Comparison of ENCODE assay signal across 8 cellular contexts in the genomic region with DNA sequence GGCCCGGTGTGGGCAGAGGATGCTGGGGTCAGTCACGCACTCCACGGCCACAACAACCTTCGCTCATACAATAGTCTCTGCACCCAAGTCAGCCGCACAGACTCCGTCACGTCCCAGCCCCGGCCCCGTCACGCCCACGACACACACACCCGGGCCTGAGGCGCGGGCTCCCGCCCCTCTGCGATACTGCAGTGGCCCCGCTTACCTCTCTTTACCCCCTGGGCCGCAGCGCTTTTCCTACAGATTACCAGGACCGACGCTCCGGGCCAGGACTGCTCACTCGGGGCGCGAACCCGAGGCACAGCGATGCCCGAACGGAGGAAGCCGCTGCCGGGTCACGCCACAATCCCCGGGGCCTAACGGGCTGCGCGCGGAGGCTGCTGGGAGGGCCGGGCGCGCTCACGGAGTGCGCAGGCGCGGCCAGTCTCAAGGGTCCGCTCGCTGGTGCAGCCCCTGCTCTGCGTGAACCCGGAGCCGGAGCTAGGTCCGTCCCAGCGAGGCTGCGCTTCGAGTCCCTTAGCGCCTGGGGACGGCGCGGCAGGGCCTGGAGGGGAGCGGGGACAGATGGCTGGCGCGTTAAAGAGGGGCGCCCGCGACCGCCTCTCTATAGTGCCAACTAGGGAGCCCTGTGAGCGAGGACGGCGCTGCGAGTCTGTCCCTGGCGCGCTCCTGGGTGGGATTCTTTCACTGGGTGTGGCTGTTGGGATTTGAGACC. TPM values are rescaled to one million over a fixed set of nuclear protein-coding genes. Genes with fewer than 3 reads are reported as not detected.
DNase-seq lines count a peak whose midpoint lies in the region; ATAC-seq, FAIRE-seq and TF ChIP-seq lines count a peak whose summit lies in the region.

A gene (minus strand): TSS at position 358 of the 715 bp plus-strand sequence. CDS start 8,855 bp downstream, outside the sequence.

- WGBS in H1 (ENCODE audit: extremely low coverage in 1 of 2, insufficient coverage in 1 of 2, insufficient read length in 1 of 2, insufficient replicate concordance in 2 of 2, low coverage in 1 of 2, low lambda C conversion rate in 2 of 2, missing lambda C conversion rate in 1 of 2), 2 experiments: 2% methylated on average over 59 of the region's 70 CpGs; no CpG with 5 or more reads in 1 of the 2 experiments

- no peak for TF ChIP-seq CTCF in H1 (IDR thresholded peaks at IDR 0.05; ENCODE audit: control extremely low read depth in 1 of 3, insufficient read depth in 1 of 3, low read depth in 1 of 3, low read length in 3 of 3)

- POLR2A ChIA-PET in H1 (lab: Charles Lee; ENCODE audit: partially characterized antibody): interaction anchor here (1.0 to 5.5 kb wide), 8 partner anchors 10 to 204 kb away, joined by 3 to 54 read pairs (median 5); a partner anchor contains a TSS

- no peak within 1 kb of the TSS for H2BK20ac ChIP-seq in H1 (ENCODE audit: low read length)

- H3K9ac ChIP-seq in H1 (replicated peaks in 1 of 4; ENCODE audit: extremely low read depth in 1 of 4, low read depth in 3 of 4, low read length in 3 of 4): peak within 1 kb of the TSS; percentile 51 to 76 (median 66)

- H2BK12ac ChIP-seq in H1 (ENCODE audit: low read depth, low read length): no peak within 1 kb of the TSS

- peak within 1 kb of the TSS; percentile 87 for H2AFZ ChIP-seq in H1 (ENCODE audit: low read length)

- H3K4me1 ChIP-seq in H1 (replicated peaks in 1 of 4; ENCODE audit: control insufficient read depth in 3 of 4, insufficient read depth in 4 of 4, low read length in 3 of 4): no peaks in the 10 kb centered on the region; a peak in 3 of 7 replicates

- TF ChIP-seq POLR2A in H1 (IDR thresholded peaks at IDR 0.05; ENCODE audit: control extremely low read depth in 1 of 2, low read depth in 2 of 2, low read length in 2 of 2): peak; percentile 37 to 61; a peak in 2 of 3 replicates

- H2BK5ac ChIP-seq in H1 (ENCODE audit: low read depth, low read length): peak within 1 kb of the TSS; percentile 63

- H3K4me3 ChIP-seq in H1 (ENCODE audit: extremely low read depth in 1 of 4, insufficient read depth in 2 of 4, low read depth in 3 of 4, low read length in 4 of 4): peak within 1 kb of the TSS; percentile 78 to 92 (median 84)

- peak within 1 kb of the TSS; percentile 69 for H3K56ac ChIP-seq in H1 (replicated peaks; ENCODE audit: insufficient read length, low read depth, low read length)

- H2AK5ac ChIP-seq in H1 (ENCODE audit: low read depth, low read length): 0 out of 2 replicates have a peak within 1 kb of the TSS, but pooled peaks have one; percentile 43

- peak within 1 kb of the TSS; percentile 77 for H4K5ac ChIP-seq in H1 (ENCODE audit: insufficient read length, low read depth, low read length)

- H3K4me2 ChIP-seq in H1 (ENCODE audit: insufficient read depth in 1 of 2, low read depth in 2 of 2, low read length in 2 of 2): peak within 1 kb of the TSS; percentile 81 to 93

- ATAC-seq in HG03103 (IDR thresholded peaks at IDR 0.05; ENCODE audit: low read depth, unreplicated experiment) (peak; percentile 85), HG03457 (IDR thresholded peaks at IDR 0.05; ENCODE audit: unreplicated experiment) (no peak)

- peaks cover 0 to 32% (median 11%) of the 10 kb centered on the region in 4 experiments; a peak in 5 of 7 replicates for H3K27me3 ChIP-seq in H1 (replicated peaks in 1 of 4; ENCODE audit: control insufficient read depth in 3 of 4, extremely low read depth in 1 of 4, insufficient read depth in 3 of 4, low read length in 3 of 4)

- no peaks in the 10 kb centered on the region for H4K20me1 ChIP-seq in H1 (replicated peaks in 1 of 2; ENCODE audit: control insufficient read depth in 1 of 2, insufficient read depth in 2 of 2, low read length in 2 of 2)

- H3K36me3 ChIP-seq in H1 (ENCODE audit: control insufficient read depth in 2 of 4, insufficient read depth in 4 of 4, low read length in 3 of 4): no peaks in the 10 kb centered on the region

- TF ChIP-seq EP300 in H1 (IDR thresholded peaks at IDR 0.05; ENCODE audit: borderline replicate concordance in 1 of 2, low read depth in 2 of 2, low read length in 2 of 2): no peak

- FAIRE-seq in GM18507 (lab: Jason Lieb, UNC) (peak; percentile 63), H1 (lab: Jason Lieb, UNC) (no peak)

- peak within 1 kb of the TSS; percentile 48; the same call in 1 of the 2 replicates for H3K27ac ChIP-seq in H1 (ENCODE audit: low read depth, low read length)

- peaks cover 6% of the 10 kb centered on the region; the same call in 1 of the 2 replicates for H3K79me1 ChIP-seq in H1 (ENCODE audit: low read depth, low read length)

- TF ChIP-seq RAD21 in H1 (IDR thresholded peaks at IDR 0.05 in 1 of 2, conservative IDR thresholded peaks at IDR 0.05 in 1 of 2; ENCODE audit: low read depth in 2 of 2, low read length in 2 of 2): no peak

- no peaks in the 10 kb centered on the region for H3K9me3 ChIP-seq in H1 (ENCODE audit: insufficient read depth in 2 of 2, low read depth in 1 of 2, low read length in 1 of 2)

- peak within 1 kb of the TSS; percentile 87 for H3K18ac ChIP-seq in H1 (ENCODE audit: extremely low read depth, low read length)

- peak within 1 kb of the TSS; percentile 95; the same call in 1 of the 2 replicates for H4K8ac ChIP-seq in H1 (ENCODE audit: extremely low read depth, insufficient read depth, low read length)

- peaks cover 9% of the 10 kb centered on the region; the same call in 1 of the 2 replicates for H3K23me2 ChIP-seq in H1 (ENCODE audit: low read depth, low read length)

- CTCF ChIA-PET in H1 (lab: Charles Lee; ENCODE audit: partially characterized antibody): interaction anchor here (0.6 to 1.5 kb wide), 3 partner anchors 12 to 75 kb away, joined by 3 to 4 read pairs (median 3); no protein-coding TSS in a partner anchor

- H3K4ac ChIP-seq in H1 (replicated peaks; ENCODE audit: insufficient read length, low read depth, low read length): peak within 1 kb of the TSS; percentile 14

- H3K23ac ChIP-seq in H1 (ENCODE audit: insufficient read length): no peak within 1 kb of the TSS

- 0 out of 2 replicates have a peak within 1 kb of the TSS, but pooled peaks have one; percentile 53 for H2BK15ac ChIP-seq in H1 (ENCODE audit: low read length)

- peak within 1 kb of the TSS; percentile 73 for H4K91ac ChIP-seq in H1 (replicated peaks; ENCODE audit: insufficient read length, low read length)

- no peak within 1 kb of the TSS for H2BK120ac ChIP-seq in H1 (replicated peaks; ENCODE audit: low read depth, low read length)

- peaks cover 0 to 40% of the 10 kb centered on the region in 2 experiments; a peak in 3 of 4 replicates for H3K79me2 ChIP-seq in H1 (ENCODE audit: control insufficient read depth in 1 of 2, insufficient read depth in 2 of 2, low read length in 2 of 2)

- no peak within 1 kb of the TSS for H3K14ac ChIP-seq in H1 (ENCODE audit: insufficient read length)

- peak; percentile 80 for DNase-seq in GM18507 (ENCODE audit: extremely low spot score, insufficient read length, low read depth)
- DNase-seq in NCI-H526 treated with DMSO at 0.1 percent for 48 hours (lab: John Stamatoyannopoulos, UW): peak; percentile 73
- peak; percentile 51 to 57 for DNase-seq in activated CD8-positive, alpha-beta memory T cell treated with anti-CD3 and anti-CD28 coated beads for 4 hours (ENCODE audit: low read depth in 2 of 2)
- peak; percentile 62 to 91 for DNase-seq in H1 (ENCODE audit: low read depth in 1 of 2, low spot score in 2 of 2)
- peak; percentile 91 for DNase-seq in mesenteric fat pad (ENCODE audit: low spot score)
- DNase-seq in stimulated activated CD8-positive, alpha-beta memory T cell treated with anti-CD3 and anti-CD28 coated beads, Interleukin-12 subunit alpha, Interleukin-12 subunit beta, amount 100 ng/mL, for 4 hours (ENCODE audit: low read depth): peak; percentile 68

TF ChIP-seq in H1, 55 proteins besides CTCF, POLR2A, EP300 and RAD21 (continues in another document):
- TF ChIP-seq RBBP5 (IDR thresholded peaks at IDR 0.05; ENCODE audit: borderline replicate concordance, low read depth, low read length) (peak; percentile 87; the same call in 1 of the 2 replicates), CREB1 (IDR thresholded peaks at IDR 0.05) (0 out of 2 replicates have a peak, but pooled peaks have one; percentile 36), POU5F1 (IDR thresholded peaks at IDR 0.05; ENCODE audit: low read depth, low read length) (no peak), PHF8 (conservative IDR thresholded peaks at IDR 0.05; ENCODE audit: low read depth, low read length) (peak; percentile 72), RNF2 (IDR thresholded peaks at IDR 0.05; ENCODE audit: borderline replicate concordance, low read depth, low read length, missing control alignments, poor library complexity, severe bottlenecking) (no peak), KDM4A (IDR thresholded peaks at IDR 0.05; ENCODE audit: low read depth, low read length, severe bottlenecking) (peak; percentile 81), CHD1 (IDR thresholded peaks at IDR 0.05; ENCODE audit: low read depth, low read length) (no peak), HDAC2 (IDR thresholded peaks at IDR 0.05; ENCODE audit: borderline replicate concordance in 1 of 2, low read depth in 2 of 2, low read length in 2 of 2) (0 out of 4 replicates have a peak, but pooled peaks of 1 of the 2 experiments have one; percentile 28), SP1 (IDR thresholded peaks at IDR 0.05; ENCODE audit: low read depth, low read length) (no peak), ASH2L (IDR thresholded peaks at IDR 0.05; ENCODE audit: low read length) (peak; percentile 57), RFX5 (IDR thresholded peaks at IDR 0.05; ENCODE audit: borderline replicate concordance, low read depth, low read length) (no peak), SIRT6 (IDR thresholded peaks at IDR 0.05; ENCODE audit: low read length) (no peak), BCL11A (IDR thresholded peaks at IDR 0.05; ENCODE audit: low read depth in 2 of 2, low read length in 2 of 2) (no peak), SIN3A (conservative IDR thresholded peaks at IDR 0.05 in 1 of 2, IDR thresholded peaks at IDR 0.05 in 1 of 2; ENCODE audit: low read depth in 1 of 2, low read length in 2 of 2) (no peak), SP4 (IDR thresholded peaks at IDR 0.05; ENCODE audit: low read length) (no peak), BACH1 (IDR thresholded peaks at IDR 0.05; ENCODE audit: low read length) (0 out of 2 replicates have a peak, but pooled peaks have one; percentile 13), CTBP2 (IDR thresholded peaks at IDR 0.05; ENCODE audit: borderline replicate concordance, insufficient read depth, insufficient read length, low read length) (no peak)

RNA-seq across cellular contexts. Expression of the gene that starts here (rescaled TPM):
- 16.5 TPM in 2 replicates for total RNA-seq in H1 (2021; fragmentation: NEBNext Ultra II Directional; extraction: Animal tissue kit (Norgen Biotek cat#: 25700))
- 2.7 and 4.8 TPM in 2 replicates for polyA plus RNA-seq in H1 (2011; rRNA removed)
- polyA plus RNA-seq in H1 (2011; cell fraction: cytosol; rRNA removed): 4.9 TPM
- 4.2 TPM for polyA plus RNA-seq in H1 (2011; cell fraction: nucleus; rRNA removed)
- 7.1 to 11.3 TPM (median 7.6 TPM) in 4 replicates for polyA plus RNA-seq in H1 (2012, experiment 1 of 2)
- 0.81 TPM for polyA plus RNA-seq in H1 (2012, experiment 2 of 2)
- 10.5 TPM for polyA plus RNA-seq in H1 (2013, experiment 1 of 2)
- polyA plus RNA-seq in H1 (2013, experiment 2 of 2): 9.7 TPM
- polyA minus RNA-seq in H1 (2011; rRNA and poly(A)+ RNA removed): 16.7 and 26.2 TPM in 2 replicates
- 10.1 TPM for polyA minus RNA-seq in H1 (2011; cell fraction: cytosol; rRNA and poly(A)+ RNA removed)
- polyA minus RNA-seq in H1 (2011; cell fraction: nucleus; rRNA and poly(A)+ RNA removed): 25.9 TPM
- total RNA-seq in mesenteric fat pad: 3.1 TPM
